Comparison of ENCODE assay signal across 1 cellular context in genomic region chr16:56488035-56488434, GRCh38.
TF ChIP-seq lines count a peak whose summit lies in the region.

No MANE protein-coding gene starts in this region.

TF ChIP-seq in SK-N-SH, 30 proteins besides CTCF, POLR2A, EP300 and RAD21 (continued from another document):
- TF ChIP-seq, protein P1, sequence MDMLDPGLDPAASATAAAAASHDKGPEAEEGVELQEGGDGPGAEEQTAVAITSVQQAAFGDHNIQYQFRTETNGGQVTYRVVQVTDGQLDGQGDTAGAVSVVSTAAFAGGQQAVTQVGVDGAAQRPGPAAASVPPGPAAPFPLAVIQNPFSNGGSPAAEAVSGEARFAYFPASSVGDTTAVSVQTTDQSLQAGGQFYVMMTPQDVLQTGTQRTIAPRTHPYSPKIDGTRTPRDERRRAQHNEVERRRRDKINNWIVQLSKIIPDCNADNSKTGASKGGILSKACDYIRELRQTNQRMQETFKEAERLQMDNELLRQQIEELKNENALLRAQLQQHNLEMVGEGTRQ (IDR thresholded peaks at IDR 0.05; ENCODE audit: borderline replicate concordance, low read depth, low read length) = no peak
- TF ChIP-seq TCF12 (IDR thresholded peaks at IDR 0.05) (no peak), JUND (IDR thresholded peaks at IDR 0.05) (no peak), RFX5 (IDR thresholded peaks at IDR 0.05; ENCODE audit: low read length) (no peak)
